In the genomic region with DNA sequence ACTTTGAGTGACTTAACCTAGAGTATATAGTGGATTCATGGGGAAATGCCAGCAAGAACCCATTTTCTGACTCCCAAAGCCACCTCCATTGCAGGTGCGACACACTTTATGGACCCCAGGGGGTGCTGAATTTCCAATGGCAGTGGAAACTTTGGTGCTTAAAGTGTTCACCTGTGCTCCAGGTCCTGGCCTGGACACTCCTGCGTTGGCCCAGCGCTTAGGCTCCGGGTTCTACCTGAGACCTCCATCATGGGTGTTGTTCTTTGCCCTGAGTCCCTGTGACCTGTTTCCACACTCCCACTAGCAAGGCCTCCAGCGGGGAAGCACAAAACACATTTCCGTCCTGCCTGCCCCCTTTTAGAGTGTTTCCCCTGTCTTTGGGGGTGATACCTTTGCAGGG, we compare ENCODE assay signal across 22 cellular contexts. TPM values are rescaled to one million over a fixed set of nuclear protein-coding genes. Genes with fewer than 3 reads are reported as not detected.
DNase-seq lines count a peak whose midpoint lies in the region; ATAC-seq and TF ChIP-seq lines count a peak whose summit lies in the region.
"Had no signal": no experiment of that assay in that cellular context is flagged by ENCODE, and none has a peak within 500 bp of the region (broad histone marks: within the 10 kb centered on the region; RNA-seq: fewer than 3 reads in every experiment).

No MANE protein-coding gene starts in this region.

- no peaks in the 10 kb centered on the region for H4K20me1 ChIP-seq in KMS-11 (ENCODE audit: insufficient read depth)

- H3K27ac ChIP-seq in KMS-11 = no peak overlapping the region
- H3K27ac ChIP-seq: ovary, tibial nerve had no signal

- peaks cover 18% of the 10 kb centered on the region for H3K4me1 Mint-ChIP-seq in activated naive CD8-positive, alpha-beta T cell treated with anti-CD3 and anti-CD28 coated beads, Interleukin-2, amount 50 U/mL, for 24 hours

- H2AFZ ChIP-seq in KMS-11 (ENCODE audit: low read depth) = no peak overlapping the region

- no peaks in the 10 kb centered on the region for H3K27me3 Mint-ChIP-seq in activated naive CD8-positive, alpha-beta T cell treated with anti-CD3 and anti-CD28 coated beads, Interleukin-2, amount 50 U/mL, for 24 hours
- H3K27me3 Mint-ChIP-seq: activated CD4-positive, alpha-beta T cell treated with anti-CD3 and anti-CD28 coated beads, Interleukin-2, amount 10 ng/mL, durations not matched to agents 7 days and 5 days; stimulated activated naive CD8-positive, alpha-beta T cell treated with anti-CD3 and anti-CD28 coated beads, Interleukin-15, Interleukin-2, amounts not matched to agents 100 ng/mL and 50 ng/mL, for 24 hours had no signal

- TF ChIP-seq CTCF in KMS-11 (conservative IDR thresholded peaks at IDR 0.05; ENCODE audit: low read depth, low read length) = peak; percentile 24; the same call in 1 of the 2 replicates
- TF ChIP-seq CTCF in epithelial cell of proximal tubule (conservative IDR thresholded peaks at IDR 0.05; ENCODE audit: low read depth, low read length) = peak; percentile 30

- no peak overlapping the region for H3K4me3 ChIP-seq in KMS-11 (IDR thresholded peaks at IDR 0.05; ENCODE audit: insufficient read depth, low read depth, low read length)
- H3K4me3 ChIP-seq in epithelial cell of proximal tubule (ENCODE audit: low read depth, low read length) = no peak overlapping the region
- H3K4me3 ChIP-seq: lung, ovary, tibial nerve had no signal

- DNase-seq in epithelial cell of proximal tubule (ENCODE audit: low read depth) = no peak
- no peak for DNase-seq in stimulated activated CD4-positive, alpha-beta T cell treated with anti-CD3 and anti-CD28 coated beads, Interleukin-15, amount 100 ng/mL, for 24 hours
- DNase-seq in activated naive CD8-positive, alpha-beta T cell treated with anti-CD3 and anti-CD28 coated beads, Interleukin-2, amount 50 U/mL, for 24 hours = no peak
- DNase-seq: activated CD4-positive, alpha-beta T cell treated with anti-CD3 and anti-CD28 coated beads, Interleukin-2, amount 10 ng/mL, durations not matched to agents 7 days and 5 days; activated effector memory CD4-positive, alpha-beta T cell treated with Interleukin-2 at 50 U/mL for 16 hours; COR-L47; cortex of kidney; EL; Karpas-422; kidney; NCI-H1105; NCI-H2081 treated with DMSO at 0.1 percent for 48 hours; NCI-H524 treated with DMSO at 0.1 percent for 48 hours; ovary; SIG-M5 had no signal

- no peak overlapping the region for H3K4me2 ChIP-seq in KMS-11

- H3K4me3 Mint-ChIP-seq in activated naive CD8-positive, alpha-beta T cell treated with anti-CD3 and anti-CD28 coated beads, Interleukin-2, amount 50 U/mL, for 24 hours = no peak overlapping the region
- H3K4me3 Mint-ChIP-seq: activated CD4-positive, alpha-beta T cell treated with anti-CD3 and anti-CD28 coated beads, Interleukin-2, amount 10 ng/mL, durations not matched to agents 7 days and 5 days; stimulated activated naive CD8-positive, alpha-beta T cell treated with anti-CD3 and anti-CD28 coated beads, Interleukin-15, Interleukin-2, amounts not matched to agents 100 ng/mL and 50 ng/mL, for 24 hours had no signal

- no peak for ATAC-seq in GM21515 (IDR thresholded peaks at IDR 0.05; ENCODE audit: unreplicated experiment)
- no peak for ATAC-seq in activated naive CD8-positive, alpha-beta T cell treated with anti-CD3 and anti-CD28 coated beads, Interleukin-2, amount 50 U/mL, for 24 hours
- ATAC-seq: sciatic nerve had no signal

- peaks cover 15% of the 10 kb centered on the region; the same call in 1 of the 2 replicates for H3K36me3 ChIP-seq in KMS-11 (ENCODE audit: insufficient read depth)
- H3K36me3 ChIP-seq: ovary had no signal

- no peaks in the 10 kb centered on the region for H3K9me3 Mint-ChIP-seq in activated naive CD8-positive, alpha-beta T cell treated with anti-CD3 and anti-CD28 coated beads, Interleukin-2, amount 50 U/mL, for 24 hours
- H3K9me3 Mint-ChIP-seq: activated CD4-positive, alpha-beta T cell treated with anti-CD3 and anti-CD28 coated beads, Interleukin-2, amount 10 ng/mL, durations not matched to agents 7 days and 5 days; stimulated activated naive CD8-positive, alpha-beta T cell treated with anti-CD3 and anti-CD28 coated beads, Interleukin-15, Interleukin-2, amounts not matched to agents 100 ng/mL and 50 ng/mL, for 24 hours had no signal

- peaks cover 22% of the 10 kb centered on the region for H3K79me2 ChIP-seq in KMS-11 (ENCODE audit: insufficient read depth, low read depth)

- no peak overlapping the region for H3K9ac ChIP-seq in KMS-11

- H3K27ac Mint-ChIP-seq in activated naive CD8-positive, alpha-beta T cell treated with anti-CD3 and anti-CD28 coated beads, Interleukin-2, amount 50 U/mL, for 24 hours = no peak overlapping the region
- H3K27ac Mint-ChIP-seq: stimulated activated naive CD8-positive, alpha-beta T cell treated with anti-CD3 and anti-CD28 coated beads, Interleukin-15, Interleukin-2, amounts not matched to agents 100 ng/mL and 50 ng/mL, for 24 hours had no signal

- H3K36me3 Mint-ChIP-seq in activated naive CD8-positive, alpha-beta T cell treated with anti-CD3 and anti-CD28 coated beads, Interleukin-2, amount 50 U/mL, for 24 hours (ENCODE audit: low read depth) = peaks cover 44% of the 10 kb centered on the region

- peaks cover 17% of the 10 kb centered on the region for H3K4me1 ChIP-seq in KMS-11 (ENCODE audit: low read depth, poor library complexity, severe bottlenecking)

- H3K27me3 ChIP-seq in KMS-11 (ENCODE audit: insufficient read depth, low read depth) = no peaks in the 10 kb centered on the region
- H3K27me3 ChIP-seq: ovary, tibial nerve had no signal

RNA-seq across cellular contexts. Expression of a gene that starts 3.0 kb away (rescaled TPM):
- 47.5 and 53.4 TPM in 2 replicates for total RNA-seq in epithelial cell of proximal tubule

RNA-seq across cellular contexts. Expression of a gene that starts 27.6 kb away (rescaled TPM):
- 26.0 and 40.4 TPM in 2 replicates for total RNA-seq in epithelial cell of proximal tubule

RNA-seq across cellular contexts. Expression of a gene that starts 38.8 kb away (rescaled TPM):
- 0.23 TPM in 1 of 2 replicates, not detected in the other for total RNA-seq in epithelial cell of proximal tubule
- total RNA-seq: activated CD4-positive, alpha-beta T cell treated with anti-CD3 and anti-CD28 coated beads, Interleukin-2, amount 10 ng/mL, durations not matched to agents 7 days and 5 days; T-helper 1 cell treated with Interleukin-12 subunit alpha and Interleukin-12 subunit beta and Interleukin-4 antibody, amounts not matched to agents 30 ng/mL and 1 ng/mL, for 36 hours had no signal

RNA-seq across cellular contexts. Expression of a gene that starts 42.6 kb away (rescaled TPM):
- 7.8 and 9.1 TPM in 2 replicates for total RNA-seq in epithelial cell of proximal tubule
